1 cellular context compared by ENCODE assay signal in genomic region chr14:69828879-69829278, GRCh38.
TF ChIP-seq lines count a peak whose summit lies in the region.

No MANE protein-coding gene starts in this region.

TF ChIP-seq in IMR-90, 13 proteins besides CTCF, POLR2A, EP300 and RAD21 (continued from another document):
- no peak for TF ChIP-seq ELK1 (IDR thresholded peaks at IDR 0.05; ENCODE audit: borderline replicate concordance, low read depth, low read length)
- no peak for TF ChIP-seq CHD1 (IDR thresholded peaks at IDR 0.05; ENCODE audit: low read depth, low read length)
- TF ChIP-seq RFX5 (IDR thresholded peaks at IDR 0.05; ENCODE audit: low read depth, low read length) = no peak
- TF ChIP-seq MAZ (IDR thresholded peaks at IDR 0.05; ENCODE audit: borderline replicate concordance, low read depth, low read length) = no peak
- TF ChIP-seq SMC3 (IDR thresholded peaks at IDR 0.05; ENCODE audit: low read depth, low read length) = no peak
- TF ChIP-seq FOS (IDR thresholded peaks at IDR 0.05; ENCODE audit: low read depth, low read length) = no peak
- TF ChIP-seq BHLHE40 (IDR thresholded peaks at IDR 0.05; ENCODE audit: low read depth, low read length) = no peak
- no peak for TF ChIP-seq RCOR1 (IDR thresholded peaks at IDR 0.05; ENCODE audit: insufficient replicate concordance, low read length)
- TF ChIP-seq NFE2L2 (IDR thresholded peaks at IDR 0.05; ENCODE audit: low read depth, low read length) = no peak
- TF ChIP-seq MAFK (IDR thresholded peaks at IDR 0.05; ENCODE audit: low read depth, low read length) = no peak
